ENCODE assay signal across 22 cellular contexts in the genomic region with DNA sequence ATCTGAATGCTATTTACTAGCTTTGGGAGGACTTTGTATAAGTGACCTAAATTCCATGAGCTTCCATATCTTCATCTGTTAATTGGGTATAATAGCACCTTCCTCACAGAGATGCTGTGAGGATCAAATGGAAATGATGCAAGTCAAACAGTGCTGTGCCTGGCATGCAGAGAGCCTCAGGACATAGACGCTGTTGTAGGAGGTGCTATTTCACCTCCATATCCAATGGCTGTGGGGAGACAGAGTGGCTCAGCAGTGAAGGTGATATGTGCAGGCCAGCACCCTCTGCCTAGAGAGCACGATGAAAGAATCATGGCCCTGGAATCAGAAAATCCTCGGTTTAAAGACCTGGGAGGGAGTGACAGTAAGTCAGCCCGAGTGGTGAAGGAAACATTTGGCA. TPM values are rescaled to one million over a fixed set of nuclear protein-coding genes. Genes with fewer than 3 reads are reported as not detected.
DNase-seq lines count a peak whose midpoint lies in the region; ATAC-seq, FAIRE-seq and TF ChIP-seq lines count a peak whose summit lies in the region.
"Had no signal": no experiment of that assay in that cellular context is flagged by ENCODE, and none has a peak within 500 bp of the region (broad histone marks: within the 10 kb centered on the region; RNA-seq: fewer than 3 reads in every experiment).

No MANE protein-coding gene starts in this region.

- H2AK5ac ChIP-seq in H1 (ENCODE audit: low read depth, low read length) (no peak overlapping the region), mesendoderm (ENCODE audit: low read length) (no peak overlapping the region)

- H2BK120ac ChIP-seq in H1 (replicated peaks; ENCODE audit: low read depth, low read length) (no peak overlapping the region), mesendoderm (ENCODE audit: low read depth, low read length) (no peak overlapping the region)

- H4K20me1 ChIP-seq in GM23338 (replicated peaks; ENCODE audit: insufficient read depth) (no peaks in the 10 kb centered on the region), H1 (replicated peaks in 1 of 2; ENCODE audit: control insufficient read depth in 1 of 2, insufficient read depth in 2 of 2, low read length in 2 of 2) (no peaks in the 10 kb centered on the region)

- POLR2A ChIA-PET in H1 (lab: Charles Lee; ENCODE audit: partially characterized antibody): interaction anchor here (0.9 kb wide), 1 partner anchor 217 kb away, joined by 5 read pairs; no protein-coding TSS in a partner anchor

- no peak overlapping the region for H3K4ac ChIP-seq in H1 (replicated peaks; ENCODE audit: insufficient read length, low read depth, low read length)
- no peak overlapping the region for H3K4ac ChIP-seq in mesendoderm (ENCODE audit: low read depth, low read length)

- TF ChIP-seq CTCF in GM23338 (conservative IDR thresholded peaks at IDR 0.05; ENCODE audit: low read depth in 2 of 2) (no peak), H1 (IDR thresholded peaks at IDR 0.05; ENCODE audit: control extremely low read depth in 1 of 3, insufficient read depth in 1 of 3, low read depth in 1 of 3, low read length in 3 of 3) (no peak)

- intact Hi-C loops in Right ventricle myocardium superior (cut with DNase I): no loop called here

- H3K14ac ChIP-seq in H1 (ENCODE audit: insufficient read length): no peak overlapping the region

- H3K79me1 ChIP-seq in H1 (ENCODE audit: low read depth, low read length) (no peaks in the 10 kb centered on the region), mesendoderm (ENCODE audit: low read length) (no peaks in the 10 kb centered on the region)

- no peak overlapping the region for H2BK5ac ChIP-seq in H1 (ENCODE audit: low read depth, low read length)
- no peak overlapping the region for H2BK5ac ChIP-seq in mesendoderm (ENCODE audit: low read length)

- TF ChIP-seq RAD21 in H1 (IDR thresholded peaks at IDR 0.05 in 1 of 2, conservative IDR thresholded peaks at IDR 0.05 in 1 of 2; ENCODE audit: low read depth in 2 of 2, low read length in 2 of 2): no peak

- H2BK15ac ChIP-seq in H1 (ENCODE audit: low read length) (no peak overlapping the region), mesendoderm (replicated peaks; ENCODE audit: low read depth) (no peak overlapping the region)

- H2BK20ac ChIP-seq in H1 (ENCODE audit: low read length): no peak overlapping the region

- no peak overlapping the region for H2BK12ac ChIP-seq in H1 (ENCODE audit: low read depth, low read length)

- H3K23ac ChIP-seq in H1 (ENCODE audit: insufficient read length): no peak overlapping the region
- no peak overlapping the region for H3K23ac ChIP-seq in mesendoderm (ENCODE audit: low read length)

- peak overlapping the region; percentile 91 for H2AFZ ChIP-seq in GM23338
- peak overlapping the region; percentile 81; the same call in 1 of the 2 replicates for H2AFZ ChIP-seq in H1 (ENCODE audit: low read length)

- no peak overlapping the region for H4K5ac ChIP-seq in H1 (ENCODE audit: insufficient read length, low read depth, low read length)
- H4K5ac ChIP-seq in mesendoderm (ENCODE audit: low read length): no peak overlapping the region

- H3K4me3 ChIP-seq in GM23338 (no peak overlapping the region), H1 (ENCODE audit: extremely low read depth in 1 of 4, insufficient read depth in 2 of 4, low read depth in 3 of 4, low read length in 4 of 4) (no peak overlapping the region), mesendoderm (ENCODE audit: low read length) (no peak overlapping the region)
- H3K4me3 ChIP-seq: HAP-1, K562 had no signal

- WGBS in H1 (ENCODE audit: extremely low coverage in 1 of 2, insufficient coverage in 1 of 2, insufficient read length in 1 of 2, insufficient replicate concordance in 2 of 2, low coverage in 1 of 2, low lambda C conversion rate in 2 of 2, missing lambda C conversion rate in 1 of 2), 2 experiments: 85% methylated on average over 4 of the region's 4 CpGs; no CpG with 5 or more reads in 1 of the 2 experiments
- no CpG with 5 or more reads among the region's 4 CpGs for WGBS in mesendoderm (ENCODE audit: extremely low coverage, insufficient coverage, low lambda C conversion rate)

- H3K79me2 ChIP-seq in GM23338 (replicated peaks; ENCODE audit: insufficient read depth) (no peaks in the 10 kb centered on the region), H1 (ENCODE audit: control insufficient read depth in 1 of 2, insufficient read depth in 2 of 2, low read length in 2 of 2) (no peaks in the 10 kb centered on the region), mesendoderm (ENCODE audit: control insufficient read depth, insufficient read depth, low read length) (no peaks in the 10 kb centered on the region)

- H3K27ac Mint-ChIP-seq in GM23338: no peak overlapping the region
- H3K27ac Mint-ChIP-seq: CD4-positive, CD25-positive, alpha-beta regulatory T cell; CD8-positive, alpha-beta memory T cell had no signal

- no peak overlapping the region for H4K91ac ChIP-seq in H1 (replicated peaks; ENCODE audit: insufficient read length, low read length)

- no peaks in the 10 kb centered on the region; the same call in 2 of the 3 replicates for H3K4me1 Mint-ChIP-seq in GM23338
- H3K4me1 Mint-ChIP-seq: CD4-positive, CD25-positive, alpha-beta regulatory T cell; CD8-positive, alpha-beta memory T cell had no signal

- no peak for TF ChIP-seq EP300 in H1 (IDR thresholded peaks at IDR 0.05; ENCODE audit: borderline replicate concordance in 1 of 2, low read depth in 2 of 2, low read length in 2 of 2)

- no peaks in the 10 kb centered on the region for H3K9me3 ChIP-seq in H1 (ENCODE audit: insufficient read depth in 2 of 2, low read depth in 1 of 2, low read length in 1 of 2)
- H3K9me3 ChIP-seq: BE2C, HAP-1 had no signal

- H3F3A ChIP-seq in GM23338 (replicated peaks; ENCODE audit: low read depth): no peaks in the 10 kb centered on the region

- no peaks in the 10 kb centered on the region for H3K9me2 ChIP-seq in GM23338 (ENCODE audit: insufficient read depth)

- H3K56ac ChIP-seq in H1 (replicated peaks; ENCODE audit: insufficient read length, low read depth, low read length) (no peak overlapping the region), mesendoderm (ENCODE audit: low read length) (peak overlapping the region; percentile 31)

- H3K4me1 ChIP-seq in GM23338 (ENCODE audit: insufficient read depth): 0 out of 2 replicates have a peak, but pooled peaks cover 2% of the 10 kb centered on the region
- peaks cover 0 to 4% (median under 1%) of the 10 kb centered on the region in 4 experiments; a peak in 2 of 7 replicates for H3K4me1 ChIP-seq in H1 (replicated peaks in 1 of 4; ENCODE audit: control insufficient read depth in 3 of 4, insufficient read depth in 4 of 4, low read length in 3 of 4)
- no peaks in the 10 kb centered on the region for H3K4me1 ChIP-seq in mesendoderm (ENCODE audit: control insufficient read depth, low read depth, low read length)
- H3K4me1 ChIP-seq: HAP-1 had no signal

- no peaks in the 10 kb centered on the region for H3K27me3 Mint-ChIP-seq in GM23338 (ENCODE audit: insufficient read depth, low read depth, poor library complexity)

- H3K36me3 ChIP-seq in GM23338 (ENCODE audit: insufficient read depth): no peaks in the 10 kb centered on the region
- H3K36me3 ChIP-seq in H1 (ENCODE audit: control insufficient read depth in 2 of 4, insufficient read depth in 4 of 4, low read length in 3 of 4): no peaks in the 10 kb centered on the region
- no peaks in the 10 kb centered on the region for H3K36me3 ChIP-seq in mesendoderm (ENCODE audit: control insufficient read depth, insufficient read depth, low read length)
- H3K36me3 ChIP-seq: BE2C, HAP-1 had no signal

- ATAC-seq in GM23338 (peak; percentile 90), Right ventricle myocardium superior (ENCODE audit: poor library complexity) (no peak), GM19467 (IDR thresholded peaks at IDR 0.05; ENCODE audit: unreplicated experiment) (no peak)
- ATAC-seq: K562 had no signal

- H3K4me3 Mint-ChIP-seq in GM23338: no peak overlapping the region
- H3K4me3 Mint-ChIP-seq: CD4-positive, CD25-positive, alpha-beta regulatory T cell; CD8-positive, alpha-beta memory T cell had no signal

- H3K27me3 ChIP-seq in GM23338 (ENCODE audit: insufficient read depth) (no peaks in the 10 kb centered on the region), H1 (replicated peaks in 1 of 4; ENCODE audit: control insufficient read depth in 3 of 4, extremely low read depth in 1 of 4, insufficient read depth in 3 of 4, low read length in 3 of 4) (no peaks in the 10 kb centered on the region), mesendoderm (ENCODE audit: insufficient read depth, low read length, poor library complexity) (no peaks in the 10 kb centered on the region)
- H3K27me3 ChIP-seq: BE2C had no signal

- no peak for FAIRE-seq in H1 (lab: Jason Lieb, UNC)
- FAIRE-seq: A204.1, D721Med, G401.6, GM12891, GM18507, K562 had no signal

- no peaks in the 10 kb centered on the region; the same call in 1 of the 2 replicates for H3K23me2 ChIP-seq in H1 (ENCODE audit: low read depth, low read length)

- H3K27ac ChIP-seq in GM23338 (ENCODE audit: low read depth) (no peak overlapping the region), H1 (ENCODE audit: low read depth, low read length) (no peak overlapping the region), mesendoderm (ENCODE audit: low read depth, low read length) (no peak overlapping the region)
- H3K27ac ChIP-seq: HL-60 had no signal

- DNase-seq in GM23338 (ENCODE audit: low spot score) (no peak), NCI-H69 (lab: John Stamatoyannopoulos, UW) (peak; percentile 36), H1 (ENCODE audit: low read depth in 1 of 2, low spot score in 2 of 2) (no peak), mesendoderm (peak; percentile 64), Right ventricle myocardium superior (no peak), D341Med (ENCODE audit: low spot score) (no peak), UCSD-AML1 (lab: John Stamatoyannopoulos, UW; ENCODE audit: unreplicated experiment) (no peak)
- DNase-seq: ACHN; BE2C; C1 segment of cervical spinal cord; CD4-positive, CD25-positive, alpha-beta regulatory T cell; CD8-positive, alpha-beta memory T cell; COR-L47 had no signal

- CTCF ChIA-PET in H1 (lab: Charles Lee; ENCODE audit: partially characterized antibody): interaction anchor here (1.1 to 1.3 kb wide), 2 partner anchors 14 to 315 kb away, joined by 3 read pairs; no protein-coding TSS in a partner anchor

- H3K9me3 Mint-ChIP-seq in GM23338: no peaks in the 10 kb centered on the region
- H3K9me3 Mint-ChIP-seq: CD4-positive, CD25-positive, alpha-beta regulatory T cell; CD8-positive, alpha-beta memory T cell had no signal

- H3K4me2 ChIP-seq in GM23338: no peak overlapping the region
- no peak overlapping the region for H3K4me2 ChIP-seq in H1 (ENCODE audit: insufficient read depth in 1 of 2, low read depth in 2 of 2, low read length in 2 of 2)
- no peak overlapping the region for H3K4me2 ChIP-seq in mesendoderm (ENCODE audit: low read length)

- H4K8ac ChIP-seq in H1 (ENCODE audit: extremely low read depth, insufficient read depth, low read length) (no peak overlapping the region), mesendoderm (ENCODE audit: low read depth, low read length) (no peak overlapping the region)

- no peak for TF ChIP-seq POLR2A in H1 (IDR thresholded peaks at IDR 0.05; ENCODE audit: control extremely low read depth in 1 of 2, low read depth in 2 of 2, low read length in 2 of 2)

- H3K9ac ChIP-seq in H1 (replicated peaks in 1 of 4; ENCODE audit: extremely low read depth in 1 of 4, low read depth in 3 of 4, low read length in 3 of 4) (no peak overlapping the region), mesendoderm (ENCODE audit: low read length) (no peak overlapping the region)

- H3K18ac ChIP-seq in H1 (ENCODE audit: extremely low read depth, low read length) (no peak overlapping the region), mesendoderm (ENCODE audit: low read length) (no peak overlapping the region)

- H3K36me3 Mint-ChIP-seq in GM23338 (ENCODE audit: low read depth): no peaks in the 10 kb centered on the region
- H3K36me3 Mint-ChIP-seq: CD4-positive, CD25-positive, alpha-beta regulatory T cell; CD8-positive, alpha-beta memory T cell had no signal

RNA-seq across cellular contexts. Expression of a gene that starts 16.0 kb away (rescaled TPM):
- 28.0 and 34.2 TPM in 2 replicates for total RNA-seq in GM23338 (2014; rRNA removed; shearing (Covaris generic))
- polyA plus RNA-seq in GM23338 (2016; fragmentation: Nextera tagmentation; extraction: Ambion mirVana) (38.1 and 40.4 TPM in 2 replicates), H1 (2011; rRNA removed) (6.8 and 16.6 TPM in 2 replicates)
- total RNA-seq in H1 (2021; fragmentation: NEBNext Ultra II Directional; extraction: Animal tissue kit (Norgen Biotek cat#: 25700)): 49.9 and 51.0 TPM in 2 replicates
- 19.0 TPM for polyA plus RNA-seq in H1 (2011; cell fraction: cytosol; rRNA removed)
- 7.3 TPM for polyA plus RNA-seq in H1 (2011; cell fraction: nucleus; rRNA removed)
- 18.5 to 48.8 TPM (median 20.0 TPM) in 4 replicates for polyA plus RNA-seq in H1 (2012, experiment 1 of 2)
- polyA plus RNA-seq in H1 (2012, experiment 2 of 2): 18.8 TPM
- 19.4 TPM for polyA plus RNA-seq in H1 (2013, experiment 1 of 2)
- polyA plus RNA-seq in H1 (2013, experiment 2 of 2): 20.5 TPM
- polyA minus RNA-seq in H1 (2011; rRNA and poly(A)+ RNA removed): 11.8 and 12.2 TPM in 2 replicates
- polyA minus RNA-seq in H1 (2011; cell fraction: cytosol; rRNA and poly(A)+ RNA removed): 5.5 TPM
- polyA minus RNA-seq in H1 (2011; cell fraction: nucleus; rRNA and poly(A)+ RNA removed): 14.9 TPM
- polyA plus RNA-seq in mesendoderm (2013, experiment 1 of 2): 7.9 TPM
- 8.9 TPM for polyA plus RNA-seq in mesendoderm (2013, experiment 2 of 2)
- 47.6 TPM for total RNA-seq in Right ventricle myocardium superior

Comparison
In these comparisons a context has a peak if more than half of its experiments do, and no peak if none do; other contexts are left out.
1. DNase-seq: peak in NCI-H69 (single experiment) and mesendoderm (single experiment); none in GM23338 (single experiment), H1 (0 of 2), Right ventricle myocardium superior (single experiment), D341Med (single experiment) and UCSD-AML1 (single experiment).